In the genomic region with DNA sequence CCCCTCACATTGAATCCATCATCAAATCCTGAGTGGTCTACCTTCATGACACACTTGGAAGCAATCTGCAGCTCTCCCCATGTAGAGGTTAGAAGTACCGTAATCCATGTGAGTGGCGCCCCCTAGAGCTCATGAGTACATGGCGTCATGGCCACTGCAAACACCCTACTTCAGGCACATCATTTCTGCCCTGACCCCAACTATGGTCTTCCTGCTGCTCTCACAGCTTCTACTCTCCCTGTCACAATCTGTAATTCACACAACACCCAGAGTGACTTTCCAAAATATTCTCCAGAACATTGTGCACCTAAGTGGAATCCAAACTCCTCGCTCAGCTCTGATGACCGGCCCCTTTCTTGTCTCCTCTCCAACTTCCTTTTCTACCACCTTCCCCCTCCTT, we compare ENCODE assay signal across 8 cellular contexts.
DNase-seq lines count a peak whose midpoint lies in the region; ATAC-seq, FAIRE-seq and TF ChIP-seq lines count a peak whose summit lies in the region.

No MANE protein-coding gene starts in this region.

- DNase-seq in GM12891 (ENCODE audit: insufficient read length, low spot score) (no peak), NCI-H748 (lab: John Stamatoyannopoulos, UW; ENCODE audit: unreplicated experiment) (peak; percentile 86), erythroblast (lab: John Stamatoyannopoulos, UW) (peak; percentile 60 to 69), nephron progenitor cell (peak; percentile 71)
- DNase-seq in activated CD8-positive, alpha-beta memory T cell treated with anti-CD3 and anti-CD28 coated beads for 48 hours (ENCODE audit: low read depth in 2 of 3, low spot score in 2 of 3) = peak in 2 of 3 experiments; percentile 27 to 29

- H3K27me3 Mint-ChIP-seq in nephron progenitor cell (ENCODE audit: low read depth, poor library complexity) = peaks cover 6% of the 10 kb centered on the region
- H3K27me3 Mint-ChIP-seq in stimulated activated naive CD8-positive, alpha-beta T cell treated with anti-CD3 and anti-CD28 coated beads, Interleukin-15, Interleukin-2, amounts not matched to agents 100 ng/mL and 50 ng/mL, for 24 hours = no peaks in the 10 kb centered on the region

- TF ChIP-seq CTCF in 22Rv1 (IDR thresholded peaks at IDR 0.05) = peak; percentile 62
- TF ChIP-seq CTCF in nephron progenitor cell (IDR thresholded peaks at IDR 0.05) = peak; percentile 69

- peak; percentile 87 for ATAC-seq in HG02885 (IDR thresholded peaks at IDR 0.05; ENCODE audit: poor library complexity, unreplicated experiment)

- FAIRE-seq in GM12891 (lab: Jason Lieb, UNC) = peak; percentile 98

- TF ChIP-seq POLR2A in GM12891 (IDR thresholded peaks at IDR 0.05; ENCODE audit: low read depth, low read length) = no peak
- no peak for TF ChIP-seq POLR2A in erythroblast (IDR thresholded peaks at IDR 0.05; ENCODE audit: low read length)

- no peak overlapping the region for H3K4me3 Mint-ChIP-seq in nephron progenitor cell
- peak overlapping the region; percentile 1 for H3K4me3 Mint-ChIP-seq in stimulated activated naive CD8-positive, alpha-beta T cell treated with anti-CD3 and anti-CD28 coated beads, Interleukin-15, Interleukin-2, amounts not matched to agents 100 ng/mL and 50 ng/mL, for 24 hours

- H3K36me3 Mint-ChIP-seq in nephron progenitor cell (ENCODE audit: low read depth) = no peaks in the 10 kb centered on the region
- peaks cover 41% of the 10 kb centered on the region for H3K36me3 Mint-ChIP-seq in stimulated activated naive CD8-positive, alpha-beta T cell treated with anti-CD3 and anti-CD28 coated beads, Interleukin-15, Interleukin-2, amounts not matched to agents 100 ng/mL and 50 ng/mL, for 24 hours (ENCODE audit: low read depth)

- no peaks in the 10 kb centered on the region for H3K9me3 Mint-ChIP-seq in nephron progenitor cell
- no peaks in the 10 kb centered on the region for H3K9me3 Mint-ChIP-seq in stimulated activated naive CD8-positive, alpha-beta T cell treated with anti-CD3 and anti-CD28 coated beads, Interleukin-15, Interleukin-2, amounts not matched to agents 100 ng/mL and 50 ng/mL, for 24 hours

- H3K4me1 Mint-ChIP-seq in nephron progenitor cell = peaks cover 30% of the 10 kb centered on the region
- H3K4me1 Mint-ChIP-seq in stimulated activated naive CD8-positive, alpha-beta T cell treated with anti-CD3 and anti-CD28 coated beads, Interleukin-15, Interleukin-2, amounts not matched to agents 100 ng/mL and 50 ng/mL, for 24 hours (ENCODE audit: low read depth) = peaks cover 79% of the 10 kb centered on the region

- peak overlapping the region; percentile 18 for H3K27ac Mint-ChIP-seq in nephron progenitor cell
- peak overlapping the region; percentile 78 for H3K27ac Mint-ChIP-seq in stimulated activated naive CD8-positive, alpha-beta T cell treated with anti-CD3 and anti-CD28 coated beads, Interleukin-15, Interleukin-2, amounts not matched to agents 100 ng/mL and 50 ng/mL, for 24 hours

- no peak overlapping the region for H3K27ac ChIP-seq in 22Rv1

TF ChIP-seq in GM12891, 5 proteins besides CTCF, POLR2A, EP300 and RAD21:
- no peak for TF ChIP-seq SPI1 (IDR thresholded peaks at IDR 0.05; ENCODE audit: low read depth, low read length)
- no peak for TF ChIP-seq TAF1 (IDR thresholded peaks at IDR 0.05; ENCODE audit: low read depth, low read length)
- no peak for TF ChIP-seq PAX5 (IDR thresholded peaks at IDR 0.05; ENCODE audit: insufficient read depth, low read length, severe bottlenecking)
- no peak for TF ChIP-seq POLR2AphosphoS5 (IDR thresholded peaks at IDR 0.05; ENCODE audit: low read depth, low read length)
- no peak for TF ChIP-seq POU2F2 (IDR thresholded peaks at IDR 0.05; ENCODE audit: low read depth, low read length)
TF ChIP-seq in GM12891: peak in this region for 0.
